8 cellular contexts compared by ENCODE assay signal in genomic region chr2:101152195-101153076, GRCh38. TPM values are rescaled to one million over a fixed set of nuclear protein-coding genes. Genes with fewer than 3 reads are reported as not detected.
DNase-seq lines count a peak whose midpoint lies in the region; ATAC-seq and TF ChIP-seq lines count a peak whose summit lies in the region.

No MANE protein-coding gene starts in this region.

- peak overlapping the region; percentile 77 to 92 (median 86) for H3K4me3 Mint-ChIP-seq in CD4-positive, alpha-beta memory T cell
- peak overlapping the region; percentile 43 for H3K4me3 Mint-ChIP-seq in activated T-helper 2 cell treated with anti-CD3 and anti-CD28 coated beads, Interferon-gamma antibody, Interleukin-2, Interleukin-4, amounts not matched to agents 10 μg/mL and 5 μg/mL and 100 μg/mL, durations not matched to agents 14 hours and 24 hours and 36 hours (ENCODE audit: low read depth)
- peak overlapping the region; percentile 87 for H3K4me3 Mint-ChIP-seq in glutamatergic neuron (ENCODE audit: unreplicated experiment)

- H2BK12ac ChIP-seq in neuronal stem cell (ENCODE audit: low read length), result no peak overlapping the region

- no peak overlapping the region for H3K18ac ChIP-seq in neuronal stem cell (ENCODE audit: low read length)

- peak overlapping the region; percentile 24 to 28 for H3K4me3 ChIP-seq in CD4-positive, alpha-beta memory T cell (ENCODE audit: low read length in 2 of 2)
- H3K4me3 ChIP-seq in neuronal stem cell (ENCODE audit: low read length in 2 of 2), result peak overlapping the region; percentile 51 to 81

- H3K4me1 ChIP-seq in CD4-positive, alpha-beta memory T cell (ENCODE audit: insufficient read depth, low read length), result peaks cover 19% of the 10 kb centered on the region
- peaks cover 6 to 17% of the 10 kb centered on the region in 2 donors for H3K4me1 ChIP-seq in neuronal stem cell (ENCODE audit: control insufficient read depth in 2 of 2, insufficient read depth in 1 of 2, low read depth in 1 of 2, low read length in 2 of 2)

- peak overlapping the region; percentile 19 to 88 (median 65) for H3K27ac Mint-ChIP-seq in CD4-positive, alpha-beta memory T cell
- no peak overlapping the region for H3K27ac Mint-ChIP-seq in activated T-helper 2 cell treated with anti-CD3 and anti-CD28 coated beads, Interferon-gamma antibody, Interleukin-2, Interleukin-4, amounts not matched to agents 10 μg/mL and 5 μg/mL and 100 μg/mL, durations not matched to agents 14 hours and 24 hours and 36 hours
- peak overlapping the region; percentile 70 for H3K27ac Mint-ChIP-seq in glutamatergic neuron (ENCODE audit: unreplicated experiment)

- H2AK5ac ChIP-seq in neuronal stem cell (ENCODE audit: low read depth, low read length), result no peak overlapping the region

- peak overlapping the region; percentile 70 for H2AFZ ChIP-seq in neuronal stem cell (ENCODE audit: low read length)

- peak; percentile 84 for ATAC-seq in GM18870 (IDR thresholded peaks at IDR 0.05; ENCODE audit: unreplicated experiment)
- peak; percentile 73 for ATAC-seq in HG03159 (IDR thresholded peaks at IDR 0.05; ENCODE audit: unreplicated experiment)

- no peak overlapping the region for H4K8ac ChIP-seq in neuronal stem cell (ENCODE audit: low read depth, low read length)

- H2BK5ac ChIP-seq in neuronal stem cell (ENCODE audit: low read length), result no peak overlapping the region

- H3K23ac ChIP-seq in neuronal stem cell (ENCODE audit: low read depth, low read length, poor library complexity), result no peak overlapping the region

- no peak overlapping the region for H3K9ac ChIP-seq in neuronal stem cell (ENCODE audit: low read depth, low read length, poor library complexity)

- no peaks in the 10 kb centered on the region for H3K9me3 Mint-ChIP-seq in CD4-positive, alpha-beta memory T cell
- H3K9me3 Mint-ChIP-seq in activated T-helper 2 cell treated with anti-CD3 and anti-CD28 coated beads, Interferon-gamma antibody, Interleukin-2, Interleukin-4, amounts not matched to agents 10 μg/mL and 5 μg/mL and 100 μg/mL, durations not matched to agents 14 hours and 24 hours and 36 hours, result no peaks in the 10 kb centered on the region
- H3K9me3 Mint-ChIP-seq in glutamatergic neuron (ENCODE audit: unreplicated experiment), result peaks cover 6% of the 10 kb centered on the region

- H3K27me3 Mint-ChIP-seq in CD4-positive, alpha-beta memory T cell, result peaks cover 2 to 3% of the 10 kb centered on the region in 2 donors
- peaks cover 65% of the 10 kb centered on the region for H3K27me3 Mint-ChIP-seq in activated T-helper 2 cell treated with anti-CD3 and anti-CD28 coated beads, Interferon-gamma antibody, Interleukin-2, Interleukin-4, amounts not matched to agents 10 μg/mL and 5 μg/mL and 100 μg/mL, durations not matched to agents 14 hours and 24 hours and 36 hours (ENCODE audit: low read depth)
- H3K27me3 Mint-ChIP-seq in glutamatergic neuron (ENCODE audit: unreplicated experiment), result peaks cover 4% of the 10 kb centered on the region

- no peaks in the 10 kb centered on the region for H3K27me3 ChIP-seq in CD4-positive, alpha-beta memory T cell (ENCODE audit: insufficient read depth, low read length)
- peaks cover 4 to 50% (median 26%) of the 10 kb centered on the region in 3 experiments for H3K27me3 ChIP-seq in neuronal stem cell (ENCODE audit: control insufficient read depth in 3 of 3, insufficient read depth in 3 of 3, low read depth in 1 of 3, low read length in 3 of 3)

- H3K4me1 Mint-ChIP-seq in CD4-positive, alpha-beta memory T cell, result peaks cover 18 to 27% (median 22%) of the 10 kb centered on the region in 4 donors
- H3K4me1 Mint-ChIP-seq in activated T-helper 2 cell treated with anti-CD3 and anti-CD28 coated beads, Interferon-gamma antibody, Interleukin-2, Interleukin-4, amounts not matched to agents 10 μg/mL and 5 μg/mL and 100 μg/mL, durations not matched to agents 14 hours and 24 hours and 36 hours (ENCODE audit: low read depth), result peaks cover 14% of the 10 kb centered on the region
- peaks cover 38% of the 10 kb centered on the region for H3K4me1 Mint-ChIP-seq in glutamatergic neuron (ENCODE audit: low read depth, unreplicated experiment)

- POLR2A ChIA-PET in CD4-positive, alpha-beta memory T cell (lab: Charles Lee; ENCODE audit: partially characterized antibody), result interaction anchor here (1.1 kb wide), 1 partner anchor 150 kb away, joined by 4 read pairs; the partner anchor contains the start of gene RPL31

- no peaks in the 10 kb centered on the region for H3K36me3 ChIP-seq in CD4-positive, alpha-beta memory T cell (ENCODE audit: insufficient read depth, low read length)
- no peaks in the 10 kb centered on the region for H3K36me3 ChIP-seq in neuronal stem cell (replicated peaks in 1 of 2; ENCODE audit: control insufficient read depth in 2 of 2, insufficient read depth in 2 of 2, low read length in 2 of 2)

- no peaks in the 10 kb centered on the region for H3K79me1 ChIP-seq in neuronal stem cell (ENCODE audit: low read depth, low read length)

- no peaks in the 10 kb centered on the region for H3K9me3 ChIP-seq in CD4-positive, alpha-beta memory T cell (ENCODE audit: control insufficient read depth in 1 of 2, low read length in 2 of 2)
- H3K9me3 ChIP-seq in neuronal stem cell (replicated peaks in 1 of 2; ENCODE audit: control insufficient read depth in 2 of 2, insufficient read depth in 1 of 2, low read depth in 1 of 2, low read length in 2 of 2), result no peaks in the 10 kb centered on the region

- CTCF ChIA-PET in CD4-positive, alpha-beta memory T cell (lab: Charles Lee; ENCODE audit: partially characterized antibody), result interaction anchor here (1.0 to 1.2 kb wide), 3 partner anchors 140 to 545 kb away, joined by 3 read pairs; no protein-coding TSS in a partner anchor

- peak in 3 of 5 donors; percentile 2 to 6 (median 5) for DNase-seq in CD4-positive, alpha-beta memory T cell
- peak; percentile 55 to 61 for DNase-seq in NCI-H524 (lab: John Stamatoyannopoulos, UW)
- no peak for DNase-seq in activated T-helper 2 cell treated with anti-CD3 and anti-CD28 coated beads, Interferon-gamma antibody, Interleukin-2, Interleukin-4, amounts not matched to agents 10 μg/mL and 5 μg/mL and 100 μg/mL, durations not matched to agents 14 hours and 24 hours and 36 hours (ENCODE audit: low spot score)
- DNase-seq in glutamatergic neuron, result peak; percentile 42
- peak; percentile 37 for DNase-seq in neuronal stem cell (ENCODE audit: low spot score)
- no peak for DNase-seq in NCI-H1048 (lab: John Stamatoyannopoulos, UW)

- no peak overlapping the region for H4K91ac ChIP-seq in neuronal stem cell (ENCODE audit: low read depth, low read length, poor library complexity)

- peak overlapping the region; percentile 70 for H3K4me2 ChIP-seq in neuronal stem cell (ENCODE audit: insufficient read depth, low read length, poor library complexity, severe bottlenecking)

- H3K14ac ChIP-seq in neuronal stem cell (ENCODE audit: low read length), result no peak overlapping the region

- no peak overlapping the region for H3K27ac ChIP-seq in CD4-positive, alpha-beta memory T cell (ENCODE audit: low read depth, low read length)
- H3K27ac ChIP-seq in neuronal stem cell (replicated peaks; ENCODE audit: low read length), result no peak overlapping the region

- intact Hi-C loops in CD4-positive, alpha-beta memory T cell (cut with micrococcal nuclease), result loop anchor here (2.0 to 5.0 kb wide), 3 partner anchors 100 to 590 kb away; partner anchors contain the start of genes CNOT11 and PDCL3
- intact Hi-C loops in activated T-helper 2 cell treated with anti-CD3 and anti-CD28 coated beads, Interferon-gamma antibody, Interleukin-2, Interleukin-4, amounts not matched to agents 10 μg/mL and 5 μg/mL and 100 μg/mL, durations not matched to agents 14 hours and 24 hours and 36 hours (cut with micrococcal nuclease), result loop anchor here (5.0 kb wide), 1 partner anchor 150 kb away; the partner anchor contains the start of gene RPL31

- no peak overlapping the region for H2BK15ac ChIP-seq in neuronal stem cell (ENCODE audit: low read length)

- no peak for TF ChIP-seq CTCF in glutamatergic neuron (IDR thresholded peaks at IDR 0.05; ENCODE audit: partially characterized antibody, unreplicated experiment)

- no peaks in the 10 kb centered on the region for H3K36me3 Mint-ChIP-seq in CD4-positive, alpha-beta memory T cell
- H3K36me3 Mint-ChIP-seq in activated T-helper 2 cell treated with anti-CD3 and anti-CD28 coated beads, Interferon-gamma antibody, Interleukin-2, Interleukin-4, amounts not matched to agents 10 μg/mL and 5 μg/mL and 100 μg/mL, durations not matched to agents 14 hours and 24 hours and 36 hours (ENCODE audit: low read depth), result no peaks in the 10 kb centered on the region
- no peaks in the 10 kb centered on the region for H3K36me3 Mint-ChIP-seq in glutamatergic neuron (ENCODE audit: unreplicated experiment)

- H2BK120ac ChIP-seq in neuronal stem cell (ENCODE audit: low read depth, low read length), result no peak overlapping the region

- no CpG with 5 or more reads among the region's 21 CpGs for WGBS in neuronal stem cell (ENCODE audit: extremely low coverage in 2 of 2, insufficient read length in 2 of 2, insufficient replicate concordance in 1 of 2), 2 donors

- no peak overlapping the region for H3K4ac ChIP-seq in neuronal stem cell (ENCODE audit: low read length)

RNA-seq across cellular contexts. Expression of gene TBC1D8, which starts 1.3 kb away (rescaled TPM):
- total RNA-seq in CD4-positive, alpha-beta memory T cell, result 1 to 10 TPM; 2.0 to 2.4 TPM
- under 1 TPM; 0.15 to 0.88 TPM for polyA plus RNA-seq in CD4-positive, alpha-beta memory T cell
- total RNA-seq in activated T-helper 2 cell treated with anti-CD3 and anti-CD28 coated beads, Interferon-gamma antibody, Interleukin-2, Interleukin-4, amounts not matched to agents 10 μg/mL and 5 μg/mL and 100 μg/mL, durations not matched to agents 14 hours and 24 hours and 36 hours, result 0.87 and 1.3 TPM in 2 replicates
- 14.6 TPM for total RNA-seq in glutamatergic neuron (ENCODE audit: unreplicated experiment)
- polyA plus RNA-seq in neuronal stem cell (2013, experiment 1 of 2), result 2.7 TPM
- 2.9 TPM for polyA plus RNA-seq in neuronal stem cell (2013, experiment 2 of 2)

Comparison
In these comparisons a context has a peak if more than half of its experiments do, and no peak if none do; other contexts are left out.
1. DNase-seq: peak in CD4-positive, alpha-beta memory T cell (3 of 5), NCI-H524 (2 of 2), glutamatergic neuron (single experiment) and neuronal stem cell (single experiment); none in activated T-helper 2 cell treated with anti-CD3 and anti-CD28 coated beads, Interferon-gamma antibody, Interleukin-2, Interleukin-4, amounts not matched to agents 10 μg/mL and 5 μg/mL and 100 μg/mL, durations not matched to agents 14 hours and 24 hours and 36 hours (single experiment) and NCI-H1048 (single experiment).
2. Peak in every context shown above with its lines, with median percentiles within 50 percentile points of each other: H3K4me3 Mint-ChIP-seq.